Comparison of ENCODE assay signal across 10 cellular contexts in the genomic region with DNA sequence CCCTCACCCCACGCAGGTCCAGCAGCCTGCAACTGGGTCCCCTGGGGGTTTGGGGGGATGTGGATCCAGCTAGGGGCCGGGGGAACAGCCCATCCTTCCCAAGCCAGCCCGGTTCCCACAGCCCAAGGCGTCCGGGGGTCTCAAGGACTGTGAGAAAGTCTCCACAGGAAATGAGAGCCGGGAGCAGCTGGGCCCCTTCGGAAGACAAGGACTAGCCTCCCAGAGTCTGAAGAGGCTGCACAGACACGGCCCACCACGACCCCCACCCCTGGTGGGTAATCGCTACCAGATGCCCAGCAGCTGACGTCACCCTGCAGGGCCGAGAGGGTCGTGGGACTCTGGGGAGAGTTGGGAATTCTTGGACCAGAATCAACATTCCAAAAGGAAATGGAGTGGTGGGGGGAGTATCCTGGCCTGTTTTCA. TPM values are rescaled to one million over a fixed set of nuclear protein-coding genes. Genes with fewer than 3 reads are reported as not detected.
DNase-seq lines count a peak whose midpoint lies in the region; ATAC-seq and TF ChIP-seq lines count a peak whose summit lies in the region.
"Had no signal": no experiment of that assay in that cellular context is flagged by ENCODE, and none has a peak within 500 bp of the region (broad histone marks: within the 10 kb centered on the region; RNA-seq: fewer than 3 reads in every experiment).

No MANE protein-coding gene starts in this region.

- no peaks in the 10 kb centered on the region for H3K27me3 Mint-ChIP-seq in activated naive CD8-positive, alpha-beta T cell treated with anti-CD3 and anti-CD28 coated beads, Interleukin-2, amount 10 ng/mL, durations not matched to agents 7 days and 5 days

- POLR2A ChIA-PET in activated naive CD8-positive, alpha-beta T cell treated with anti-CD3 and anti-CD28 coated beads, Interleukin-2, amount 10 ng/mL, durations not matched to agents 7 days and 5 days (lab: Charles Lee): interaction anchor here (0.8 to 2.8 kb wide), 8 partner anchors 8 to 148 kb away, joined by 4 to 17 read pairs (median 7); a partner anchor contains a TSS

- H3K4me3 Mint-ChIP-seq in activated naive CD8-positive, alpha-beta T cell treated with anti-CD3 and anti-CD28 coated beads, Interleukin-2, amount 10 ng/mL, durations not matched to agents 7 days and 5 days: peak overlapping the region; percentile 76

- H3K36me3 Mint-ChIP-seq in activated naive CD8-positive, alpha-beta T cell treated with anti-CD3 and anti-CD28 coated beads, Interleukin-2, amount 10 ng/mL, durations not matched to agents 7 days and 5 days: peaks cover 52% of the 10 kb centered on the region

- H3K9me3 ChIP-seq in Loucy (ENCODE audit: insufficient read depth, low read depth, low read length): no peaks in the 10 kb centered on the region

- TF ChIP-seq CTCF in Loucy (conservative IDR thresholded peaks at IDR 0.05; ENCODE audit: low read length): no peak

- H2AFZ ChIP-seq in Loucy (ENCODE audit: low read length): no peak overlapping the region

- no peak for DNase-seq in activated naive CD8-positive, alpha-beta T cell treated with anti-CD3 and anti-CD28 coated beads, Interleukin-2, amount 10 ng/mL, durations not matched to agents 7 days and 5 days
- DNase-seq in islet precursor cell: peak; percentile 94
- DNase-seq in stimulated activated naive CD4-positive, alpha-beta T cell (lab: John Stamatoyannopoulos, UW): no peak
- DNase-seq in amygdala (lab: John Stamatoyannopoulos, UW): no peak
- DNase-seq in erythroblast (lab: John Stamatoyannopoulos, UW): no peak
- DNase-seq: hippocampal formation; stimulated activated CD4-positive, alpha-beta T cell treated with anti-CD3 and anti-CD28 coated beads, Interleukin-12 subunit alpha, Interleukin-12 subunit beta, amount 100 ng/mL, for 4 hours had no signal

- no peaks in the 10 kb centered on the region for H3K9me3 Mint-ChIP-seq in activated naive CD8-positive, alpha-beta T cell treated with anti-CD3 and anti-CD28 coated beads, Interleukin-2, amount 10 ng/mL, durations not matched to agents 7 days and 5 days

- H3K27me3 ChIP-seq in Loucy (ENCODE audit: insufficient read depth, low read length, poor library complexity, severe bottlenecking): no peaks in the 10 kb centered on the region

- peak overlapping the region; percentile 57 for H3K4me2 ChIP-seq in Loucy (ENCODE audit: low read depth, low read length, poor library complexity, severe bottlenecking)

- H3K79me2 ChIP-seq in Loucy (ENCODE audit: insufficient read depth, low read length): peaks cover 87% of the 10 kb centered on the region

- peaks cover 69% of the 10 kb centered on the region for H3K4me1 Mint-ChIP-seq in activated naive CD8-positive, alpha-beta T cell treated with anti-CD3 and anti-CD28 coated beads, Interleukin-2, amount 10 ng/mL, durations not matched to agents 7 days and 5 days

- peak overlapping the region; percentile 36 for H3K4me3 ChIP-seq in Loucy (ENCODE audit: low read length, poor library complexity, severe bottlenecking)
- peak overlapping the region in 1 of 7 experiments; percentile 3 for H3K4me3 ChIP-seq in skin epidermis

- H3K27ac Mint-ChIP-seq in activated naive CD8-positive, alpha-beta T cell treated with anti-CD3 and anti-CD28 coated beads, Interleukin-2, amount 10 ng/mL, durations not matched to agents 7 days and 5 days: peak overlapping the region; percentile 90

- H3K27ac ChIP-seq in skin epidermis: peak overlapping the region in 20 of 21 experiments; percentile 0 to 88 (median 76)

- peaks cover 57% of the 10 kb centered on the region for H4K20me1 ChIP-seq in Loucy (ENCODE audit: insufficient read depth, low read length, poor library complexity, severe bottlenecking)

- no peak for TF ChIP-seq POLR2A in erythroblast (IDR thresholded peaks at IDR 0.05; ENCODE audit: low read length)

- ATAC-seq in activated naive CD8-positive, alpha-beta T cell treated with anti-CD3 and anti-CD28 coated beads, Interleukin-2, amount 10 ng/mL, durations not matched to agents 7 days and 5 days (ENCODE audit: low read depth): no peak
- no peak for ATAC-seq in HG03342 (IDR thresholded peaks at IDR 0.05; ENCODE audit: unreplicated experiment)

- peak overlapping the region; percentile 52 for H3K9ac ChIP-seq in Loucy (ENCODE audit: low read depth, low read length, poor library complexity, severe bottlenecking)

- peaks cover 6% of the 10 kb centered on the region for H3F3A ChIP-seq in Loucy (ENCODE audit: low read depth)

- no peaks in the 10 kb centered on the region for H3K9me2 ChIP-seq in Loucy (replicated peaks; ENCODE audit: low read depth, low read length)

- H3K36me3 ChIP-seq in Loucy (ENCODE audit: insufficient read depth, low read length): peaks cover 31% of the 10 kb centered on the region; the same call in 1 of the 2 replicates

- peaks cover 43% of the 10 kb centered on the region for H3K4me1 ChIP-seq in Loucy (ENCODE audit: insufficient read depth, low read length, poor library complexity, severe bottlenecking)

RNA-seq across cellular contexts. Expression of a gene that starts 10.5 kb away (rescaled TPM):
- 10 to 100 TPM; 64.6 to 67.1 TPM for total RNA-seq in activated naive CD8-positive, alpha-beta T cell treated with anti-CD3 and anti-CD28 coated beads, Interleukin-2, amount 10 ng/mL, durations not matched to agents 7 days and 5 days

RNA-seq across cellular contexts. Expression of a gene that starts 17.9 kb away (rescaled TPM):
- 100 to 1,000 TPM; 134 to 136 TPM for total RNA-seq in activated naive CD8-positive, alpha-beta T cell treated with anti-CD3 and anti-CD28 coated beads, Interleukin-2, amount 10 ng/mL, durations not matched to agents 7 days and 5 days

RNA-seq across cellular contexts. Expression of a gene that starts 32.8 kb away (rescaled TPM):
- 10 to 100 TPM; 21.7 to 24.4 TPM for total RNA-seq in activated naive CD8-positive, alpha-beta T cell treated with anti-CD3 and anti-CD28 coated beads, Interleukin-2, amount 10 ng/mL, durations not matched to agents 7 days and 5 days

RNA-seq across cellular contexts. Expression of a gene that starts 34.8 kb away (rescaled TPM):
- total RNA-seq in activated naive CD8-positive, alpha-beta T cell treated with anti-CD3 and anti-CD28 coated beads, Interleukin-2, amount 10 ng/mL, durations not matched to agents 7 days and 5 days: 100 to 1,000 TPM; 108 to 109 TPM

RNA-seq across cellular contexts. Expression of a gene that starts 52.0 kb away (rescaled TPM):
- total RNA-seq in activated naive CD8-positive, alpha-beta T cell treated with anti-CD3 and anti-CD28 coated beads, Interleukin-2, amount 10 ng/mL, durations not matched to agents 7 days and 5 days: 1 to 10 TPM; 4.4 to 5.3 TPM
